In the genomic region with DNA sequence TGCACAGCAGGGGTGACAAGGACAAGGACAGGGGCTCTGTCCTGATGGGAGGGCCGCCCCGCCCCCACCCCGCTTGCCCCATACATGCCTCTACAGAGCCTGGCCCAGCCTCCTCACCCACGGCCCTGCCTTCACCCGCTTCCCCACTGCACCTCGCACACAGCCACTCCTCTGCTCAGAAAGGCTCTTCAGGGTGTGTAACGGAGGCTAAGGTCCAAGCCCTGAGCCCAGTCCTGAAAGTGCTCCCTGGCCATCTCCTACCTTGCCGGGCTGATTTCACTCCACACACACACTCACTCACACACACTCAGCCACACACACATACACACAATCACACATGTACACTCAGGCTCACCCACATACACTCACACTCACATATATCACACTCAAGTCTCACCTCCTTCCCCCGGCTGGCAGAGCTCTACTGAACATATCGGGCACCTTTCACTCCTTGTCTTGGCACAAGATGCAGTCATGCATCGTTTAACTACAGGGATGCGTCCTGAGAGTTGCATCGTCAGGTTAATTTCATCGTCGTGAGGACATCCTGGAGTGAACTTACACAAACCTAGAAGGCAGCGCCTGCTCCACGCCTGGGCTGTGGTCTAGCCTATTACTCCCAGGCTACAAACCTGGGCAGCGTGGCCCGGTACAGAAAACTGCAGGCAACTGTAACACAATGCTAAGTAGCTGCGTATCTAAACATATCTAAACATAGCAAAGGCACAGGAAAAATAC, we compare ENCODE assay signal across 13 cellular contexts. TPM values are rescaled to one million over a fixed set of nuclear protein-coding genes. Genes with fewer than 3 reads are reported as not detected.
A peak's percentile ranks its signal among the peaks of the same experiment; 100 is the strongest.
DNase-seq lines count a peak whose midpoint lies in the region; ATAC-seq, FAIRE-seq and TF ChIP-seq lines count a peak whose summit lies in the region.
"Had no signal": no experiment of that assay in that cellular context is flagged by ENCODE, and none has a peak within 500 bp of the region (broad histone marks: within the 10 kb centered on the region; RNA-seq: fewer than 3 reads in every experiment).

No MANE protein-coding gene starts in this region.

- ATAC-seq in HG02885 (IDR thresholded peaks at IDR 0.05; ENCODE audit: poor library complexity, unreplicated experiment) (no peak), PC-3 (no peak), body of pancreas (no peak), HG03139 (IDR thresholded peaks at IDR 0.05; ENCODE audit: unreplicated experiment) (no peak)

- peak; percentile 45 for FAIRE-seq in GM12891 (lab: Jason Lieb, UNC)

- no peak overlapping the region for H2AFZ ChIP-seq in PC-3 (ENCODE audit: low read length)

- no peaks in the 10 kb centered on the region for H3K9me3 ChIP-seq in SK-N-MC (ENCODE audit: low read depth, low read length)
- H3K9me3 ChIP-seq in left ventricle myocardium inferior (replicated peaks) = no peaks in the 10 kb centered on the region
- no peaks in the 10 kb centered on the region for H3K9me3 ChIP-seq in sigmoid colon
- H3K9me3 ChIP-seq in PC-3 (ENCODE audit: low read length) = no peaks in the 10 kb centered on the region
- H3K9me3 ChIP-seq in body of pancreas = no peaks in the 10 kb centered on the region

- H3K9me2 ChIP-seq in PC-3 (replicated peaks; ENCODE audit: low read length) = no peaks in the 10 kb centered on the region

- POLR2A ChIA-PET in PC-3 (lab: Charles Lee; ENCODE audit: unreplicated experiment) = interaction anchor here (0.5 kb wide), 1 partner anchor 757 kb away, joined by 3 read pairs; no protein-coding TSS in a partner anchor

- 61 to 81% methylated on average over 20 of the region's 20 CpGs for WGBS in sigmoid colon, 2 donors
- WGBS in body of pancreas, 2 donors = 82 to 83% methylated on average over 17 to 20 of the region's 20 CpGs

- H3K36me3 ChIP-seq in SK-N-MC (ENCODE audit: insufficient read depth, low read length) = no peaks in the 10 kb centered on the region
- H3K36me3 ChIP-seq in left ventricle myocardium inferior = no peaks in the 10 kb centered on the region
- H3K36me3 ChIP-seq in sigmoid colon = no peaks in the 10 kb centered on the region
- no peaks in the 10 kb centered on the region for H3K36me3 ChIP-seq in PC-3 (ENCODE audit: low read depth, low read length)
- H3K36me3 ChIP-seq in body of pancreas (replicated peaks in 1 of 2; ENCODE audit: insufficient read depth in 1 of 2, low read depth in 2 of 2) = no peaks in the 10 kb centered on the region

- TF ChIP-seq POLR2A in GM12891 (IDR thresholded peaks at IDR 0.05; ENCODE audit: low read depth, low read length) (no peak), sigmoid colon (IDR thresholded peaks at IDR 0.05) (no peak), body of pancreas (IDR thresholded peaks at IDR 0.05) (no peak)

- H3F3A ChIP-seq in PC-3 (ENCODE audit: low read length, unreplicated experiment) = no peaks in the 10 kb centered on the region

- CTCF ChIA-PET in PC-3 (lab: Charles Lee) = interaction anchor here (0.7 kb wide), 1 partner anchor 12 kb away, joined by 3 read pairs; no protein-coding TSS in a partner anchor

- no TSS peak for BruUV-seq in PC-3 (replicated peaks; lab: Mats Ljungman, UMichigan)

- TF ChIP-seq EP300 in sigmoid colon (IDR thresholded peaks at IDR 0.05) = no peak

- H3K79me2 ChIP-seq in PC-3 (ENCODE audit: low read length) = peaks cover 99% of the 10 kb centered on the region

- H3K9ac ChIP-seq in SK-N-MC (ENCODE audit: insufficient read length) (no peak overlapping the region), PC-3 (ENCODE audit: low read length) (no peak overlapping the region)
- H3K9ac ChIP-seq: KMS-11 had no signal

- H3K4me3 ChIP-seq in SK-N-MC = no peak overlapping the region
- peak overlapping the region; percentile 43 for H3K4me3 ChIP-seq in left ventricle myocardium inferior
- no peak overlapping the region for H3K4me3 ChIP-seq in sigmoid colon
- no peak overlapping the region for H3K4me3 ChIP-seq in PC-3 (ENCODE audit: low read length)
- H3K4me3 ChIP-seq in body of pancreas = no peak overlapping the region

- H3K4me1 ChIP-seq in left ventricle myocardium inferior (peaks cover 100% of the 10 kb centered on the region), sigmoid colon (peaks cover 2 to 49% (median 41%) of the 10 kb centered on the region in 4 donors), PC-3 (ENCODE audit: insufficient read depth, low read length) (peaks cover 28% of the 10 kb centered on the region), body of pancreas (peaks cover 47% of the 10 kb centered on the region)

- H3K27ac ChIP-seq in SK-N-MC (peak overlapping the region; percentile 35), left ventricle myocardium inferior (replicated peaks) (peak overlapping the region; percentile 95), sigmoid colon (peak overlapping the region; percentile 58 to 71 (median 64)), PC-3 (ENCODE audit: low read length) (no peak overlapping the region), body of pancreas (peak overlapping the region in 1 of 4 donors; percentile 5)
- H3K27ac ChIP-seq: KMS-11 had no signal

- H3K27me3 ChIP-seq in left ventricle myocardium inferior (ENCODE audit: low read depth) (no peaks in the 10 kb centered on the region), sigmoid colon (no peaks in the 10 kb centered on the region), PC-3 (ENCODE audit: low read length) (no peaks in the 10 kb centered on the region), body of pancreas (no peaks in the 10 kb centered on the region)

- H4K20me1 ChIP-seq in PC-3 (ENCODE audit: low read length) = peaks cover 66% of the 10 kb centered on the region

- intact Hi-C loops in left ventricle myocardium inferior (cut with micrococcal nuclease) = no loop called here
- intact Hi-C loops in sigmoid colon (cut with DNase I) = no loop called here
- intact Hi-C loops in PC-3 (cut with micrococcal nuclease) = no loop called here
- intact Hi-C loops in body of pancreas (cut with DNase I) = no loop called here

- no peak for DNase-seq in GM12891 (ENCODE audit: insufficient read length, low spot score)
- no peak for DNase-seq in SK-N-MC (ENCODE audit: low read depth, low spot score)
- no peak for DNase-seq in left ventricle myocardium inferior
- no peak for DNase-seq in sigmoid colon
- no peak for DNase-seq in PC-3
- DNase-seq in body of pancreas = no peak
- DNase-seq: DND-41, NCI-H524 had no signal

- TF ChIP-seq CTCF in left ventricle myocardium inferior (IDR thresholded peaks at IDR 0.05; ENCODE audit: borderline replicate concordance) (no peak), sigmoid colon (IDR thresholded peaks at IDR 0.05) (no peak), PC-3 (conservative IDR thresholded peaks at IDR 0.05; ENCODE audit: low read depth, low read length) (no peak), body of pancreas (IDR thresholded peaks at IDR 0.05) (no peak)

- H3K4me2 ChIP-seq in PC-3 (ENCODE audit: low read length) = no peak overlapping the region
- H3K4me2 ChIP-seq: KMS-11 had no signal

TF ChIP-seq in GM12891, 5 proteins besides CTCF, POLR2A, EP300 and RAD21:
- TF ChIP-seq POLR2AphosphoS5 (IDR thresholded peaks at IDR 0.05; ENCODE audit: low read depth, low read length) = no peak
- no peak for TF ChIP-seq SPI1 (IDR thresholded peaks at IDR 0.05; ENCODE audit: low read depth, low read length)
- TF ChIP-seq TAF1 (IDR thresholded peaks at IDR 0.05; ENCODE audit: low read depth, low read length) = no peak
- no peak for TF ChIP-seq POU2F2 (IDR thresholded peaks at IDR 0.05; ENCODE audit: low read depth, low read length)
- TF ChIP-seq PAX5 (IDR thresholded peaks at IDR 0.05; ENCODE audit: insufficient read depth, low read length, severe bottlenecking) = no peak

RNA-seq across cellular contexts. Expression of a gene that starts 13.2 kb away (rescaled TPM):
- polyA plus RNA-seq in GM12891 (2012; ENCODE audit: low read depth, missing spikeins) = 29.1 TPM
- total RNA-seq in left ventricle myocardium inferior (68.1 TPM), sigmoid colon (10 to 100 TPM; 15.0 to 38.2 (median 17.9) TPM), PC-3 (2014; rRNA removed) (18.1 and 23.8 TPM in 2 replicates), body of pancreas (10 to 100 TPM in 1 of 2 donors, 1 to 10 TPM in 1; 9.1 to 20.8 TPM)
- 10 to 100 TPM; 14.4 to 25.6 (median 15.7) TPM for polyA plus RNA-seq in sigmoid colon

RNA-seq across cellular contexts. Expression of a gene that starts 37.4 kb away (rescaled TPM):
- polyA plus RNA-seq in GM12891 (2012; ENCODE audit: low read depth, missing spikeins) = 0.33 TPM
- not detected for total RNA-seq in left ventricle myocardium inferior
- not detected for total RNA-seq in sigmoid colon
- polyA plus RNA-seq in sigmoid colon = not detected
- 0.47 TPM in 1 of 2 replicates, not detected in the other for total RNA-seq in PC-3 (2014; rRNA removed)
- not detected for total RNA-seq in body of pancreas
- total RNA-seq: activated naive CD4-positive, alpha-beta T cell treated with anti-CD3 and anti-CD28 coated beads for 36 hours; mesenteric fat pad had no signal

RNA-seq across cellular contexts. Expression of a gene that starts 37.6 kb away (rescaled TPM):
- 3.9 TPM for polyA plus RNA-seq in GM12891 (2012; ENCODE audit: low read depth, missing spikeins)
- total RNA-seq in left ventricle myocardium inferior (2.9 TPM), sigmoid colon (1 to 10 TPM; 3.8 to 10.0 (median 5.7) TPM), PC-3 (2014; rRNA removed) (2.5 and 5.2 TPM in 2 replicates), body of pancreas (10 to 100 TPM in 1 of 2 donors, 1 to 10 TPM in 1; 4.9 to 14.8 TPM)
- polyA plus RNA-seq in sigmoid colon = 1 to 10 TPM; 1.8 to 3.8 (median 1.8) TPM
